Comparison of ENCODE assay signal across 1 cellular context in genomic region chr16:2204727-2205103, GRCh38.
TF ChIP-seq lines count a peak whose summit lies in the region.

No MANE protein-coding gene starts in this region.

TF ChIP-seq in HCT116, 20 proteins besides CTCF, POLR2A, EP300 and RAD21 (continued from another document):
- TF ChIP-seq, protein P1, sequence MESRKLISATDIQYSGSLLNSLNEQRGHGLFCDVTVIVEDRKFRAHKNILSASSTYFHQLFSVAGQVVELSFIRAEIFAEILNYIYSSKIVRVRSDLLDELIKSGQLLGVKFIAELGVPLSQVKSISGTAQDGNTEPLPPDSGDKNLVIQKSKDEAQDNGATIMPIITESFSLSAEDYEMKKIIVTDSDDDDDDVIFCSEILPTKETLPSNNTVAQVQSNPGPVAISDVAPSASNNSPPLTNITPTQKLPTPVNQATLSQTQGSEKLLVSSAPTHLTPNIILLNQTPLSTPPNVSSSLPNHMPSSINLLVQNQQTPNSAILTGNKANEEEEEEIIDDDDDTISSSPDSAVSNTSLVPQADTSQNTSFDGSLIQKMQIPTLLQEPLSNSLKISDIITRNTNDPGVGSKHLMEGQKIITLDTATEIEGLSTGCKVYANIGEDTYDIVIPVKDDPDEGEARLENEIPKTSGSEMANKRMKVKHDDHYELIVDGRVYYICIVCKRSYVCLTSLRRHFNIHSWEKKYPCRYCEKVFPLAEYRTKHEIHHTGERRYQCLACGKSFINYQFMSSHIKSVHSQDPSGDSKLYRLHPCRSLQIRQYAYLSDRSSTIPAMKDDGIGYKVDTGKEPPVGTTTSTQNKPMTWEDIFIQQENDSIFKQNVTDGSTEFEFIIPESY (IDR thresholded peaks at IDR 0.05; ENCODE audit: extremely low read depth, insufficient replicate concordance, low read length) = no peak
- TF ChIP-seq POLR2AphosphoS5 (IDR thresholded peaks at IDR 0.05; ENCODE audit: low read depth, low read length) (no peak), SP1 (IDR thresholded peaks at IDR 0.05; ENCODE audit: low read depth) (no peak), ELF1 (IDR thresholded peaks at IDR 0.05; ENCODE audit: borderline replicate concordance, low read depth) (no peak), SRF (IDR thresholded peaks at IDR 0.05; ENCODE audit: low read depth) (no peak), ZNF274 (IDR thresholded peaks at IDR 0.05; ENCODE audit: low read depth, low read length) (no peak), SIN3A (IDR thresholded peaks at IDR 0.05; ENCODE audit: low read depth) (no peak), CBX3 (IDR thresholded peaks at IDR 0.05; ENCODE audit: low read depth) (no peak), REST (IDR thresholded peaks at IDR 0.05; ENCODE audit: low read depth) (no peak), EGR1 (IDR thresholded peaks at IDR 0.05; ENCODE audit: low read depth) (no peak), ZFX (IDR thresholded peaks at IDR 0.05) (no peak), EZH2phosphoT487 (IDR thresholded peaks at IDR 0.05; ENCODE audit: borderline replicate concordance) (no peak), YY1 (IDR thresholded peaks at IDR 0.05; ENCODE audit: extremely low read depth, insufficient replicate concordance, low read depth, low read length) (no peak)
- TF ChIP-seq, protein P2, sequence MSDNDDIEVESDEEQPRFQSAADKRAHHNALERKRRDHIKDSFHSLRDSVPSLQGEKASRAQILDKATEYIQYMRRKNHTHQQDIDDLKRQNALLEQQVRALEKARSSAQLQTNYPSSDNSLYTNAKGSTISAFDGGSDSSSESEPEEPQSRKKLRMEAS (IDR thresholded peaks at IDR 0.05) = no peak
- TF ChIP-seq, protein P3, sequence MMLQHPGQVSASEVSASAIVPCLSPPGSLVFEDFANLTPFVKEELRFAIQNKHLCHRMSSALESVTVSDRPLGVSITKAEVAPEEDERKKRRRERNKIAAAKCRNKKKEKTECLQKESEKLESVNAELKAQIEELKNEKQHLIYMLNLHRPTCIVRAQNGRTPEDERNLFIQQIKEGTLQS (IDR thresholded peaks at IDR 0.05) = no peak
